8 cellular contexts compared by ENCODE assay signal in the genomic region with DNA sequence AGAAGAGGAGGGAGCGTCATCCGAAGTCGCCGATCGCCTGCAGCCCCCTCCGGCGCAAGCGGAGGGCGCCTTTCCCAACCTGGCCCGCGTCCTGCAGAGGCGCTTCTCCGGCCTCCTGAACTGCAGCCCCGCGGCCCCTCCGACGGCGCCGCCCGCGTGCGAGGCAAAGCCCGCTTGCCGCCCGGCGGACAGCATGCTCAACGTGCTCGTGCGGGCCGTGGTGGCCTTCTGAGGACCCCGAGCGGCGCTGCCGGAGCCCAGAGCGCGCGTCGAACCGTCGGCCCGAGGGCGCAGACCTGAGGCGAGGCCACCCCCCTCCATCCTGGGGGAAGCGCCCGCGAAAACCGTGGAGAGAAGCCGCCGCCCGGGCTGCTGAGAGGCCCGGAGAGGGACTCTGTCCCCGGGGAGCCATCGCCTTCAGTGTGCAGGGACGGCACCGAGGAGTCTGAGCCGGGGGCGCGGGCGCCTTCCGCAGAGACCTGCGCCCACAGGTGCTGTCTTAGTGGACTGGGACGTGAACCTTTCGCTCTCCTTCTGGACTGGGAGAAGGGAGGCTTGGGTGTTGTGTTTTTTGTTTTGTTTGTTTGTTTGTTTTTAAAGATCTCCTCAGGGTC. TPM values are rescaled to one million over a fixed set of nuclear protein-coding genes. Genes with fewer than 3 reads are reported as not detected.
DNase-seq lines count a peak whose midpoint lies in the region; ATAC-seq and TF ChIP-seq lines count a peak whose summit lies in the region.

No MANE protein-coding gene starts in this region.

- no peaks in the 10 kb centered on the region for H3K9me3 Mint-ChIP-seq in memory B cell

- H3K36me3 ChIP-seq in upper lobe of left lung: peaks cover 0 to 10% (median 0%) of the 10 kb centered on the region in 4 donors

- peak overlapping the region; percentile 79 to 99 (median 92) for H3K4me3 ChIP-seq in upper lobe of left lung

- H3K36me3 Mint-ChIP-seq in memory B cell: peaks cover 13% of the 10 kb centered on the region

- H3K27ac Mint-ChIP-seq in memory B cell: peak overlapping the region; percentile 96

- H3K9me3 ChIP-seq in upper lobe of left lung: no peaks in the 10 kb centered on the region

- DNase-seq in NCI-H748 (lab: John Stamatoyannopoulos, UW; ENCODE audit: unreplicated experiment) (peak; percentile 48), NCI-H748 treated with DMSO at 0.1 percent for 48 hours (lab: John Stamatoyannopoulos, UW) (no peak), RPMI8226 (peak; percentile 73), memory B cell (ENCODE audit: low spot score in 2 of 2) (peak in 1 of 2 donors; percentile 47), upper lobe of left lung (peak in 1 of 2 donors; percentile 92), iPS-NIHi7 (ENCODE audit: extremely low spot score) (no peak), kidney tubule cell (ENCODE audit: low spot score) (no peak)

- H3K27me3 Mint-ChIP-seq in memory B cell: no peaks in the 10 kb centered on the region

- H3K4me1 Mint-ChIP-seq in memory B cell: peaks cover 43% of the 10 kb centered on the region

- peak overlapping the region; percentile 84 for H3K4me3 Mint-ChIP-seq in memory B cell

- no peaks in the 10 kb centered on the region for H3K27me3 ChIP-seq in upper lobe of left lung

- peak in 1 of 6 experiments; percentile 2 for TF ChIP-seq CTCF in upper lobe of left lung (IDR thresholded peaks at IDR 0.05)

- WGBS in upper lobe of left lung, 2 donors: 0% methylated on average over 7 to 24 of the region's 63 CpGs

- no peak for TF ChIP-seq EP300 in upper lobe of left lung (IDR thresholded peaks at IDR 0.05)

- TF ChIP-seq POLR2A in upper lobe of left lung (IDR thresholded peaks at IDR 0.05): peak in 1 of 4 donors; percentile 31

- H3K27ac ChIP-seq in cingulate gyrus (ENCODE audit: low read depth, low read length) (peak overlapping the region; percentile 90), upper lobe of left lung (peak overlapping the region; percentile 98 to 100 (median 99))

- H3K4me1 ChIP-seq in upper lobe of left lung: peaks cover 16 to 42% (median 26%) of the 10 kb centered on the region in 4 donors

- ATAC-seq in memory B cell (ENCODE audit: low read depth) (no peak), upper lobe of left lung (ENCODE audit: low FRiP score in 2 of 2) (no peak)

RNA-seq across cellular contexts. Expression of a gene that starts 3.5 kb away (rescaled TPM):
- 100 to 1,000 TPM in 4 of 6 donors, 10 to 100 TPM in 2; 94.3 to 246 (median 129) TPM for total RNA-seq in upper lobe of left lung

RNA-seq across cellular contexts. Expression of a gene that starts 3.6 kb away (rescaled TPM):
- total RNA-seq in upper lobe of left lung: 100 to 1,000 TPM in 4 of 6 donors, 10 to 100 TPM in 2; 80.0 to 348 (median 107) TPM

RNA-seq across cellular contexts. Expression of a gene that starts 35.7 kb away (rescaled TPM):
- total RNA-seq in upper lobe of left lung: 10 to 100 TPM; 22.0 to 96.1 (median 55.7) TPM

RNA-seq across cellular contexts. Expression of a gene that starts 37.2 kb away (rescaled TPM):
- total RNA-seq in upper lobe of left lung: 10 to 100 TPM; 27.2 to 92.2 (median 33.1) TPM

RNA-seq across cellular contexts. Expression of a gene that starts 51.1 kb away (rescaled TPM):
- total RNA-seq in upper lobe of left lung: 10 to 100 TPM; 22.6 to 55.5 (median 31.4) TPM

Comparison
In these comparisons a context has a peak if more than half of its experiments do, and no peak if none do; other contexts are left out.
1. DNase-seq: peak in NCI-H748 (single experiment) and RPMI8226 (single experiment); none in NCI-H748 treated with DMSO at 0.1 percent for 48 hours (single experiment), iPS-NIHi7 (single experiment) and kidney tubule cell (single experiment).